14 cellular contexts compared by ENCODE assay signal in genomic region chr3:113405180-113405579, GRCh38. TPM values are rescaled to one million over a fixed set of nuclear protein-coding genes. Genes with fewer than 3 reads are reported as not detected.
DNase-seq lines count a peak whose midpoint lies in the region; ATAC-seq and TF ChIP-seq lines count a peak whose summit lies in the region.
"Had no signal": no experiment of that assay in that cellular context is flagged by ENCODE, and none has a peak within 500 bp of the region (broad histone marks: within the 10 kb centered on the region; RNA-seq: fewer than 3 reads in every experiment).

No MANE protein-coding gene starts in this region.

- peaks cover 23% of the 10 kb centered on the region for H3K36me3 Mint-ChIP-seq in neural crest cell (ENCODE audit: low read depth)

- H4K20me1 ChIP-seq in mammary epithelial cell (ENCODE audit: insufficient read depth, low read length) = no peaks in the 10 kb centered on the region
- H4K20me1 ChIP-seq: BLaER1 had no signal

- no peaks in the 10 kb centered on the region for H3K4me1 ChIP-seq in mammary epithelial cell (ENCODE audit: insufficient read depth, low read length)
- H3K4me1 ChIP-seq: BLaER1 had no signal

- no peak overlapping the region for H3K9ac ChIP-seq in mammary epithelial cell (ENCODE audit: insufficient read depth, low read length)
- H3K9ac ChIP-seq: BLaER1 had no signal

- BruUV-seq in mammary epithelial cell (replicated peaks; lab: Mats Ljungman, UMichigan) = no TSS peak

- H3K27ac ChIP-seq in mammary epithelial cell (ENCODE audit: insufficient read depth, low read depth, low read length) = no peak overlapping the region
- H3K27ac ChIP-seq: BLaER1 had no signal

- in situ Hi-C loops in mammary epithelial cell (cut with MboI; ENCODE audit: low sequenced_read_pairs in 2 of 2) = no loop called here

- H3K27me3 ChIP-seq in mammary epithelial cell (ENCODE audit: insufficient read depth, low read length) = no peaks in the 10 kb centered on the region
- H3K27me3 ChIP-seq: BLaER1 had no signal

- no peaks in the 10 kb centered on the region for H3K79me2 ChIP-seq in mammary epithelial cell (ENCODE audit: insufficient read depth, low read length)

- no peaks in the 10 kb centered on the region for H3K4me1 Mint-ChIP-seq in neural crest cell

- H3K9me3 ChIP-seq in mammary epithelial cell (replicated peaks; ENCODE audit: insufficient read depth, low read length) = no peaks in the 10 kb centered on the region
- H3K9me3 ChIP-seq: BLaER1 had no signal

- H3K4me3 Mint-ChIP-seq in neural crest cell = no peak overlapping the region
- H3K4me3 Mint-ChIP-seq: activated CD8-positive, alpha-beta T cell treated with anti-CD3 and anti-CD28 coated beads for 36 hours; T-helper 2 cell treated with Interferon-gamma antibody and Interleukin-4, amounts not matched to agents 5 μg/mL and 100 μg/mL, for 36 hours had no signal

- TF ChIP-seq CTCF in mammary epithelial cell (conservative IDR thresholded peaks at IDR 0.05 in 1 of 2, IDR thresholded peaks at IDR 0.05 in 1 of 2; ENCODE audit: extremely low read depth in 1 of 2, insufficient read depth in 1 of 2, low read depth in 1 of 2, low read length in 2 of 2) = no peak
- no peak for TF ChIP-seq CTCF in neural crest cell (conservative IDR thresholded peaks at IDR 0.05)

- 100% methylated on average over 1 of the region's 1 CpG for WGBS in mammary epithelial cell (ENCODE audit: low coverage, missing lambda C conversion rate)

- peaks cover 5% of the 10 kb centered on the region for H3K9me3 Mint-ChIP-seq in neural crest cell
- H3K9me3 Mint-ChIP-seq: T-helper 2 cell treated with Interferon-gamma antibody and Interleukin-4, amounts not matched to agents 5 μg/mL and 100 μg/mL, for 36 hours had no signal

- peak; percentile 26 for DNase-seq in GM04503 (ENCODE audit: low read depth)
- DNase-seq in MV-4-11 (lab: John Stamatoyannopoulos, UW) = peak; percentile 73
- peak; percentile 30 for DNase-seq in mammary epithelial cell
- no peak for DNase-seq in neural crest cell (ENCODE audit: low read depth, low spot score)
- no peak for DNase-seq in NCI-H1694 treated with DMSO at 0.1 percent for 48 hours (lab: John Stamatoyannopoulos, UW)
- DNase-seq in NCI-H2171 (lab: John Stamatoyannopoulos, UW) = no peak
- DNase-seq in D341Med (ENCODE audit: low spot score) = no peak
- DNase-seq: activated CD8-positive, alpha-beta T cell treated with anti-CD3 and anti-CD28 coated beads for 36 hours; activated gamma-delta T cell; Karpas-422; NCI-H345 had no signal

- intact Hi-C loops in mammary epithelial cell (cut with micrococcal nuclease) = no loop called here

- H2AFZ ChIP-seq in mammary epithelial cell (ENCODE audit: low read depth, low read length) = no peak overlapping the region

- H3K4me2 ChIP-seq in mammary epithelial cell (ENCODE audit: insufficient read depth, low read depth, low read length) = no peak overlapping the region
- H3K4me2 ChIP-seq: BLaER1 had no signal

- no peak for ATAC-seq in GM21576 (IDR thresholded peaks at IDR 0.05; ENCODE audit: unreplicated experiment)
- ATAC-seq: activated CD8-positive, alpha-beta T cell treated with anti-CD3 and anti-CD28 coated beads for 36 hours had no signal

- peak overlapping the region; percentile 65 for H3K27ac Mint-ChIP-seq in neural crest cell (ENCODE audit: unreplicated experiment)
- H3K27ac Mint-ChIP-seq: activated CD8-positive, alpha-beta T cell treated with anti-CD3 and anti-CD28 coated beads for 36 hours; T-helper 2 cell treated with Interferon-gamma antibody and Interleukin-4, amounts not matched to agents 5 μg/mL and 100 μg/mL, for 36 hours had no signal

- no peak overlapping the region for H3K4me3 ChIP-seq in mammary epithelial cell (replicated peaks in 1 of 3; ENCODE audit: insufficient read depth in 1 of 3, low read depth in 2 of 3, low read length in 3 of 3)
- H3K4me3 ChIP-seq: BLaER1 had no signal

- no peaks in the 10 kb centered on the region for H3K27me3 Mint-ChIP-seq in neural crest cell (ENCODE audit: low read depth)
- H3K27me3 Mint-ChIP-seq: activated CD8-positive, alpha-beta T cell treated with anti-CD3 and anti-CD28 coated beads for 36 hours had no signal

- CTCF ChIA-PET in mammary epithelial cell (lab: Charles Lee; ENCODE audit: low non-redundant PET) = no interaction called here

- no peaks in the 10 kb centered on the region for H3K36me3 ChIP-seq in mammary epithelial cell (ENCODE audit: insufficient read depth, low read length)

- dilution Hi-C loops in mammary epithelial cell (cut with HindIII; ENCODE audit: low sequenced_read_pairs) = no loop called here

RNA-seq across cellular contexts. Expression of gene CFAP44, which starts 36.1 kb away (rescaled TPM):
- total RNA-seq in mammary epithelial cell = 1 to 10 TPM; 4.8 to 5.9 TPM
- polyA plus RNA-seq in mammary epithelial cell = 0.46 TPM
- polyA minus RNA-seq in mammary epithelial cell = 7.3 TPM
- 10.2 and 11.1 TPM in 2 replicates for total RNA-seq in neural crest cell

Comparison
In these comparisons a context has a peak if more than half of its experiments do, and no peak if none do; other contexts are left out.
1. DNase-seq: peak in GM04503 (single experiment), MV-4-11 (single experiment) and mammary epithelial cell (single experiment); none in neural crest cell (single experiment), NCI-H1694 treated with DMSO at 0.1 percent for 48 hours (single experiment), NCI-H2171 (single experiment) and D341Med (single experiment).